Comparison of ENCODE assay signal across 8 cellular contexts in the genomic region with DNA sequence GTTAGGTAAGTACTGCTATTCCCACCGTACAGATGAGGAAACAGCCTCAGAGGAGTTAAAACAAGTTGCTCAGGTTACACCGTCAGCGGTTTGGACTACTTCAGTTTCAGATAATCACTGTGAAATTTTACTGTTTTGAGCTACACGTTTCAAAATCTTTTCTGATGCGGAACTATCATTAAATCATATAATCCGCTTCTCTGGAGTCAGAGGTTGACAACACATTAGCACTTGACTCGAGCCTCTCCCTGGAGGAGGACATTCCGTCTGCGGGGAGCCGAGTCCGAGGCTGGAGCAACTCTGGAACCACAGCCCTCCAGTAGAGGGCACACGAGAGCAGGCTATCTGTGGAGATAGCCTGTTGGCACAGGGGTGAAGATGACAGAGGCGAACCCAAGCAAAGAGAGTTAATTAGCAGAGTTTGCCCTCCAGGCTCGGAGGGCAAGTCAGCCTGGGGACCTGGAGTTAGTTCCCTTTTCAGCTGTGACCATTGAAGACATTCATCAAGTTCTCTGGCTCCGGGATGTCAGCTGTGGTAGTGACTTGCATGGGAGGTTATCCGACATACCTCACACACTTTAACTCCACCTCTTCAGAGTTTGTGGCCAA.
DNase-seq lines count a peak whose midpoint lies in the region; ATAC-seq, FAIRE-seq and TF ChIP-seq lines count a peak whose summit lies in the region.

No MANE protein-coding gene starts in this region.

- ATAC-seq in HG02870 (IDR thresholded peaks at IDR 0.05; ENCODE audit: unreplicated experiment): peak; percentile 57

- no peak overlapping the region for H3K27ac ChIP-seq in 22Rv1
- no peak overlapping the region for H3K27ac ChIP-seq in WERI-Rb-1

- FAIRE-seq in GM12892 (lab: Jason Lieb, UNC): peak; percentile 93

- no peak overlapping the region for H3K4me3 ChIP-seq in WERI-Rb-1 (ENCODE audit: low read depth, low read length)

- TF ChIP-seq POLR2A in GM12892 (IDR thresholded peaks at IDR 0.05; ENCODE audit: low read depth, low read length): no peak

- no peaks in the 10 kb centered on the region for H3K9me3 ChIP-seq in WERI-Rb-1 (ENCODE audit: severe bottlenecking)

- DNase-seq in GM12892 (ENCODE audit: insufficient read length) (peak; percentile 31), NCI-H2029 treated with DMSO at 0.1 percent for 48 hours (lab: John Stamatoyannopoulos, UW) (peak; percentile 38), WERI-Rb-1 (peak; percentile 80), T47D (ENCODE audit: low read depth in 1 of 2, low spot score in 1 of 2) (peak; percentile 37 to 82), islet precursor cell (peak; percentile 97)
- DNase-seq in stimulated activated CD4-positive, alpha-beta T cell treated with anti-CD3 and anti-CD28 coated beads, Interleukin-1b, Interleukin-23, amount 100 ng/mL, for 4 hours (ENCODE audit: low read depth in 2 of 2): peak; percentile 71

- in situ Hi-C loops in T47D (cut with HindIII; ENCODE audit: low pct_unique_long_range_greater_than_20kb, low sequenced_read_pairs): no loop called here

- no peaks in the 10 kb centered on the region for H3K36me3 ChIP-seq in WERI-Rb-1

- H3K27me3 ChIP-seq in WERI-Rb-1 (ENCODE audit: insufficient read depth, low read depth, severe bottlenecking): no peaks in the 10 kb centered on the region

- TF ChIP-seq CTCF in 22Rv1 (IDR thresholded peaks at IDR 0.05) (peak; percentile 95), WERI-Rb-1 (IDR thresholded peaks at IDR 0.05; ENCODE audit: low read depth, low read length) (peak; percentile 94)

Comparison
In these comparisons a context has a peak if more than half of its experiments do, and no peak if none do; other contexts are left out.
1. DNase-seq: peak in every context shown above with its lines; median percentile 97 in islet precursor cell; 80 in WERI-Rb-1; 71 in stimulated activated CD4-positive, alpha-beta T cell treated with anti-CD3 and anti-CD28 coated beads, Interleukin-1b, Interleukin-23, amount 100 ng/mL, for 4 hours; 60 in T47D; 38 in NCI-H2029 treated with DMSO at 0.1 percent for 48 hours; 31 in GM12892.